ENCODE assay signal across 14 cellular contexts in genomic region chr12:64058541-64059321, GRCh38.
A peak's percentile ranks its signal among the peaks of the same experiment; 100 is the strongest.
DNase-seq lines count a peak whose midpoint lies in the region; ATAC-seq and TF ChIP-seq lines count a peak whose summit lies in the region.
"Had no signal": no experiment of that assay in that cellular context is flagged by ENCODE, and none has a peak within 500 bp of the region (broad histone marks: within the 10 kb centered on the region; RNA-seq: fewer than 3 reads in every experiment).

No MANE protein-coding gene starts in this region.

- peaks cover 56% of the 10 kb centered on the region for H3K4me1 Mint-ChIP-seq in brain

- H3K36me3 ChIP-seq in mucosa of descending colon (ENCODE audit: low read depth): no peaks in the 10 kb centered on the region
- H3K36me3 ChIP-seq in uterus: no peaks in the 10 kb centered on the region

- ATAC-seq in mucosa of descending colon: no peak

- H3K27me3 Mint-ChIP-seq in brain: no peaks in the 10 kb centered on the region

- H3K36me3 Mint-ChIP-seq in brain: peaks cover 30% of the 10 kb centered on the region

- DNase-seq in DMS 273 (lab: John Stamatoyannopoulos, UW; ENCODE audit: unreplicated experiment) (peak; percentile 3), DMS 273 treated with DMSO at 0.1 percent for 48 hours (lab: John Stamatoyannopoulos, UW) (no peak), medulla oblongata (ENCODE audit: extremely low spot score) (peak; percentile 27), substantia nigra (lab: John Stamatoyannopoulos, UW) (peak in 5 of 49 donors; percentile 1 to 14 (median 9)), mucosa of descending colon (no peak), uterus (no peak), dedifferentiated amniotic fluid mesenchymal stem cell (ENCODE audit: extremely low spot score) (no peak)
- DNase-seq: CD4-positive, alpha-beta T cell; NCI-H1048; NCI-H1436 treated with DMSO at 0.1 percent for 48 hours; NCI-H2029 treated with DMSO at 0.1 percent for 48 hours; SIG-M5 had no signal

- TF ChIP-seq CTCF in brain (conservative IDR thresholded peaks at IDR 0.05): no peak
- no peak for TF ChIP-seq CTCF in mucosa of descending colon (IDR thresholded peaks at IDR 0.05)
- TF ChIP-seq CTCF in uterus (IDR thresholded peaks at IDR 0.05): no peak

- TF ChIP-seq POLR2A in uterus (IDR thresholded peaks at IDR 0.05): no peak

- intact Hi-C loops in mucosa of descending colon (cut with DNase I, micrococcal nuclease): no loop called here
- intact Hi-C loops in uterus (cut with DNase I; ENCODE audit: low total_unique reads): no loop called here

- peaks cover 0 to 8% (median 6%) of the 10 kb centered on the region in 5 experiments for H3K9me3 Mint-ChIP-seq in brain
- H3K9me3 Mint-ChIP-seq: CD4-positive, alpha-beta T cell had no signal

- peak overlapping the region in 4 of 5 experiments; percentile 15 to 79 (median 37) for H3K27ac Mint-ChIP-seq in brain
- H3K27ac Mint-ChIP-seq: CD4-positive, alpha-beta T cell had no signal

- H3K4me1 ChIP-seq in mucosa of descending colon (ENCODE audit: low read depth): no peaks in the 10 kb centered on the region
- no peaks in the 10 kb centered on the region for H3K4me1 ChIP-seq in uterus

- no peaks in the 10 kb centered on the region for H3K27me3 ChIP-seq in uterus

- H3K4me3 ChIP-seq in mucosa of descending colon: no peak overlapping the region
- no peak overlapping the region for H3K4me3 ChIP-seq in uterus

- peak overlapping the region; percentile 59 for H3K27ac ChIP-seq in substantia nigra (ENCODE audit: low read depth, low read length, poor library complexity, severe bottlenecking)
- no peak overlapping the region for H3K27ac ChIP-seq in uterus
- H3K27ac ChIP-seq: 22Rv1 had no signal

- no peak overlapping the region for H3K4me3 Mint-ChIP-seq in brain
- H3K4me3 Mint-ChIP-seq: CD4-positive, alpha-beta T cell had no signal

- H3K9me3 ChIP-seq in mucosa of descending colon (no peaks in the 10 kb centered on the region), uterus (no peaks in the 10 kb centered on the region)

Comparison
In these comparisons a context has a peak if more than half of its experiments do, and no peak if none do; other contexts are left out.
1. DNase-seq: peak in DMS 273 (single experiment) and medulla oblongata (single experiment); none in DMS 273 treated with DMSO at 0.1 percent for 48 hours (single experiment), mucosa of descending colon (0 of 3), uterus (0 of 2) and dedifferentiated amniotic fluid mesenchymal stem cell (single experiment).